In the genomic region with DNA sequence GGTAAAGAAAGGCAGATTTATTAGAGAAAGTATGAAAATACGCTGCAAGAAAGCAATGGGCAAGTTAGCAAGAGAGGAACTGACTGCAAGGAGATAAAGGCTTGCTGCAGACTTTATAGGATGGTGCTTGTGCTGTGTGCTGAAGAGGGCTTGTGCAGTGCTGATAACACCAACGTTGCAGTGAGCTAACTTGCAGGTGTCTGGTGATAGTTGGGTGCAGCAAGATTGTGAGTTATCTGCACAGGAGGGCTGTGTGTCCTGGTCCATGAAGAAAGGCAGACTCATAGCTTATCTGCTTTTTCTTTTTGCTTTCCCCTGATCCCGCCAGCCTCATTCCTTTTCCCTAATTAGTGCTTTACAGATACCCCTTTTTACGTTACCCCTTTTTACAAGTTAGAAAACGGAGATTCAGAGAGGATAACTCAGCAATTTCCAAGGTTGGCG, we compare ENCODE assay signal across 1 cellular context.
TF ChIP-seq lines count a peak whose summit lies in the region.

No MANE protein-coding gene starts in this region.

TF ChIP-seq in K562, 482 proteins besides CTCF, POLR2A, EP300 and RAD21 (continued from another document and continues in another):
- TF ChIP-seq POLR2AphosphoS2 (IDR thresholded peaks at IDR 0.05; ENCODE audit: low read length) = no peak
- TF ChIP-seq ZNF384 (IDR thresholded peaks at IDR 0.05; ENCODE audit: low read depth, low read length) = no peak
- TF ChIP-seq SPI1 (IDR thresholded peaks at IDR 0.05; ENCODE audit: borderline replicate concordance, low read depth, low read length) = peak; percentile 88
- TF ChIP-seq POLR2H (tag; IDR thresholded peaks at IDR 0.05; ENCODE audit: low read depth) = no peak
- TF ChIP-seq, protein P1, sequence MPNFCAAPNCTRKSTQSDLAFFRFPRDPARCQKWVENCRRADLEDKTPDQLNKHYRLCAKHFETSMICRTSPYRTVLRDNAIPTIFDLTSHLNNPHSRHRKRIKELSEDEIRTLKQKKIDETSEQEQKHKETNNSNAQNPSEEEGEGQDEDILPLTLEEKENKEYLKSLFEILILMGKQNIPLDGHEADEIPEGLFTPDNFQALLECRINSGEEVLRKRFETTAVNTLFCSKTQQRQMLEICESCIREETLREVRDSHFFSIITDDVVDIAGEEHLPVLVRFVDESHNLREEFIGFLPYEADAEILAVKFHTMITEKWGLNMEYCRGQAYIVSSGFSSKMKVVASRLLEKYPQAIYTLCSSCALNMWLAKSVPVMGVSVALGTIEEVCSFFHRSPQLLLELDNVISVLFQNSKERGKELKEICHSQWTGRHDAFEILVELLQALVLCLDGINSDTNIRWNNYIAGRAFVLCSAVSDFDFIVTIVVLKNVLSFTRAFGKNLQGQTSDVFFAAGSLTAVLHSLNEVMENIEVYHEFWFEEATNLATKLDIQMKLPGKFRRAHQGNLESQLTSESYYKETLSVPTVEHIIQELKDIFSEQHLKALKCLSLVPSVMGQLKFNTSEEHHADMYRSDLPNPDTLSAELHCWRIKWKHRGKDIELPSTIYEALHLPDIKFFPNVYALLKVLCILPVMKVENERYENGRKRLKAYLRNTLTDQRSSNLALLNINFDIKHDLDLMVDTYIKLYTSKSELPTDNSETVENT (CRISPR knock-in tag; IDR thresholded peaks at IDR 0.05) = no peak
- no peak for TF ChIP-seq PTRF (tag; IDR thresholded peaks at IDR 0.05)
- TF ChIP-seq, protein P2, sequence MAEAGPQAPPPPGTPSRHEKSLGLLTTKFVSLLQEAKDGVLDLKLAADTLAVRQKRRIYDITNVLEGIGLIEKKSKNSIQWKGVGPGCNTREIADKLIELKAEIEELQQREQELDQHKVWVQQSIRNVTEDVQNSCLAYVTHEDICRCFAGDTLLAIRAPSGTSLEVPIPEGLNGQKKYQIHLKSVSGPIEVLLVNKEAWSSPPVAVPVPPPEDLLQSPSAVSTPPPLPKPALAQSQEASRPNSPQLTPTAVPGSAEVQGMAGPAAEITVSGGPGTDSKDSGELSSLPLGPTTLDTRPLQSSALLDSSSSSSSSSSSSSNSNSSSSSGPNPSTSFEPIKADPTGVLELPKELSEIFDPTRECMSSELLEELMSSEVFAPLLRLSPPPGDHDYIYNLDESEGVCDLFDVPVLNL (CRISPR knock-in tag; IDR thresholded peaks at IDR 0.05; ENCODE audit: low read depth) = no peak
- peak; percentile 88 for TF ChIP-seq BCOR (IDR thresholded peaks at IDR 0.05)
- TF ChIP-seq, protein P3, sequence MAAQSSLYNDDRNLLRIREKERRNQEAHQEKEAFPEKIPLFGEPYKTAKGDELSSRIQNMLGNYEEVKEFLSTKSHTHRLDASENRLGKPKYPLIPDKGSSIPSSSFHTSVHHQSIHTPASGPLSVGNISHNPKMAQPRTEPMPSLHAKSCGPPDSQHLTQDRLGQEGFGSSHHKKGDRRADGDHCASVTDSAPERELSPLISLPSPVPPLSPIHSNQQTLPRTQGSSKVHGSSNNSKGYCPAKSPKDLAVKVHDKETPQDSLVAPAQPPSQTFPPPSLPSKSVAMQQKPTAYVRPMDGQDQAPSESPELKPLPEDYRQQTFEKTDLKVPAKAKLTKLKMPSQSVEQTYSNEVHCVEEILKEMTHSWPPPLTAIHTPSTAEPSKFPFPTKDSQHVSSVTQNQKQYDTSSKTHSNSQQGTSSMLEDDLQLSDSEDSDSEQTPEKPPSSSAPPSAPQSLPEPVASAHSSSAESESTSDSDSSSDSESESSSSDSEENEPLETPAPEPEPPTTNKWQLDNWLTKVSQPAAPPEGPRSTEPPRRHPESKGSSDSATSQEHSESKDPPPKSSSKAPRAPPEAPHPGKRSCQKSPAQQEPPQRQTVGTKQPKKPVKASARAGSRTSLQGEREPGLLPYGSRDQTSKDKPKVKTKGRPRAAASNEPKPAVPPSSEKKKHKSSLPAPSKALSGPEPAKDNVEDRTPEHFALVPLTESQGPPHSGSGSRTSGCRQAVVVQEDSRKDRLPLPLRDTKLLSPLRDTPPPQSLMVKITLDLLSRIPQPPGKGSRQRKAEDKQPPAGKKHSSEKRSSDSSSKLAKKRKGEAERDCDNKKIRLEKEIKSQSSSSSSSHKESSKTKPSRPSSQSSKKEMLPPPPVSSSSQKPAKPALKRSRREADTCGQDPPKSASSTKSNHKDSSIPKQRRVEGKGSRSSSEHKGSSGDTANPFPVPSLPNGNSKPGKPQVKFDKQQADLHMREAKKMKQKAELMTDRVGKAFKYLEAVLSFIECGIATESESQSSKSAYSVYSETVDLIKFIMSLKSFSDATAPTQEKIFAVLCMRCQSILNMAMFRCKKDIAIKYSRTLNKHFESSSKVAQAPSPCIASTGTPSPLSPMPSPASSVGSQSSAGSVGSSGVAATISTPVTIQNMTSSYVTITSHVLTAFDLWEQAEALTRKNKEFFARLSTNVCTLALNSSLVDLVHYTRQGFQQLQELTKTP (IDR thresholded peaks at IDR 0.05; ENCODE audit: low read depth in 1 of 2, partially characterized antibody in 2 of 2) = peak in 1 of 2 experiments; percentile 89
- no peak for TF ChIP-seq MIER1 (IDR thresholded peaks at IDR 0.05; ENCODE audit: low read depth)
- no peak for TF ChIP-seq ZNF76 (CRISPR knock-in tag; IDR thresholded peaks at IDR 0.05; ENCODE audit: borderline replicate concordance)
- TF ChIP-seq, protein P4, sequence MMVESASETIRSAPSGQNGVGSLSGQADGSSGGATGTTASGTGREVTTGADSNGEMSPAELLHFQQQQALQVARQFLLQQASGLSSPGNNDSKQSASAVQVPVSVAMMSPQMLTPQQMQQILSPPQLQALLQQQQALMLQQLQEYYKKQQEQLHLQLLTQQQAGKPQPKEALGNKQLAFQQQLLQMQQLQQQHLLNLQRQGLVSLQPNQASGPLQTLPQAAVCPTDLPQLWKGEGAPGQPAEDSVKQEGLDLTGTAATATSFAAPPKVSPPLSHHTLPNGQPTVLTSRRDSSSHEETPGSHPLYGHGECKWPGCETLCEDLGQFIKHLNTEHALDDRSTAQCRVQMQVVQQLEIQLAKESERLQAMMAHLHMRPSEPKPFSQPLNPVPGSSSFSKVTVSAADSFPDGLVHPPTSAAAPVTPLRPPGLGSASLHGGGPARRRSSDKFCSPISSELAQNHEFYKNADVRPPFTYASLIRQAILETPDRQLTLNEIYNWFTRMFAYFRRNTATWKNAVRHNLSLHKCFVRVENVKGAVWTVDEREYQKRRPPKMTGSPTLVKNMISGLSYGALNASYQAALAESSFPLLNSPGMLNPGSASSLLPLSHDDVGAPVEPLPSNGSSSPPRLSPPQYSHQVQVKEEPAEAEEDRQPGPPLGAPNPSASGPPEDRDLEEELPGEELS (CRISPR knock-in tag; IDR thresholded peaks at IDR 0.05; ENCODE audit: borderline replicate concordance) = no peak
- no peak for TF ChIP-seq SIN3A (IDR thresholded peaks at IDR 0.05; ENCODE audit: borderline replicate concordance in 2 of 2, control insufficient read depth in 1 of 2, low read depth in 2 of 2, low read length in 2 of 2)
- TF ChIP-seq NR2C2 (CRISPR knock-in tag; IDR thresholded peaks at IDR 0.05) = no peak
- no peak for TF ChIP-seq NR2C2 (tag; IDR thresholded peaks at IDR 0.05)
- TF ChIP-seq EWSR1 (IDR thresholded peaks at IDR 0.05; ENCODE audit: borderline replicate concordance, low read depth, partially characterized antibody) = no peak
- no peak for TF ChIP-seq NELFE (IDR thresholded peaks at IDR 0.05; ENCODE audit: insufficient read depth, insufficient read length)
- no peak for TF ChIP-seq PTTG1 (tag; IDR thresholded peaks at IDR 0.05; ENCODE audit: low read depth)
- TF ChIP-seq ZNF57 (CRISPR knock-in tag; IDR thresholded peaks at IDR 0.05) = no peak
- TF ChIP-seq, protein P5, sequence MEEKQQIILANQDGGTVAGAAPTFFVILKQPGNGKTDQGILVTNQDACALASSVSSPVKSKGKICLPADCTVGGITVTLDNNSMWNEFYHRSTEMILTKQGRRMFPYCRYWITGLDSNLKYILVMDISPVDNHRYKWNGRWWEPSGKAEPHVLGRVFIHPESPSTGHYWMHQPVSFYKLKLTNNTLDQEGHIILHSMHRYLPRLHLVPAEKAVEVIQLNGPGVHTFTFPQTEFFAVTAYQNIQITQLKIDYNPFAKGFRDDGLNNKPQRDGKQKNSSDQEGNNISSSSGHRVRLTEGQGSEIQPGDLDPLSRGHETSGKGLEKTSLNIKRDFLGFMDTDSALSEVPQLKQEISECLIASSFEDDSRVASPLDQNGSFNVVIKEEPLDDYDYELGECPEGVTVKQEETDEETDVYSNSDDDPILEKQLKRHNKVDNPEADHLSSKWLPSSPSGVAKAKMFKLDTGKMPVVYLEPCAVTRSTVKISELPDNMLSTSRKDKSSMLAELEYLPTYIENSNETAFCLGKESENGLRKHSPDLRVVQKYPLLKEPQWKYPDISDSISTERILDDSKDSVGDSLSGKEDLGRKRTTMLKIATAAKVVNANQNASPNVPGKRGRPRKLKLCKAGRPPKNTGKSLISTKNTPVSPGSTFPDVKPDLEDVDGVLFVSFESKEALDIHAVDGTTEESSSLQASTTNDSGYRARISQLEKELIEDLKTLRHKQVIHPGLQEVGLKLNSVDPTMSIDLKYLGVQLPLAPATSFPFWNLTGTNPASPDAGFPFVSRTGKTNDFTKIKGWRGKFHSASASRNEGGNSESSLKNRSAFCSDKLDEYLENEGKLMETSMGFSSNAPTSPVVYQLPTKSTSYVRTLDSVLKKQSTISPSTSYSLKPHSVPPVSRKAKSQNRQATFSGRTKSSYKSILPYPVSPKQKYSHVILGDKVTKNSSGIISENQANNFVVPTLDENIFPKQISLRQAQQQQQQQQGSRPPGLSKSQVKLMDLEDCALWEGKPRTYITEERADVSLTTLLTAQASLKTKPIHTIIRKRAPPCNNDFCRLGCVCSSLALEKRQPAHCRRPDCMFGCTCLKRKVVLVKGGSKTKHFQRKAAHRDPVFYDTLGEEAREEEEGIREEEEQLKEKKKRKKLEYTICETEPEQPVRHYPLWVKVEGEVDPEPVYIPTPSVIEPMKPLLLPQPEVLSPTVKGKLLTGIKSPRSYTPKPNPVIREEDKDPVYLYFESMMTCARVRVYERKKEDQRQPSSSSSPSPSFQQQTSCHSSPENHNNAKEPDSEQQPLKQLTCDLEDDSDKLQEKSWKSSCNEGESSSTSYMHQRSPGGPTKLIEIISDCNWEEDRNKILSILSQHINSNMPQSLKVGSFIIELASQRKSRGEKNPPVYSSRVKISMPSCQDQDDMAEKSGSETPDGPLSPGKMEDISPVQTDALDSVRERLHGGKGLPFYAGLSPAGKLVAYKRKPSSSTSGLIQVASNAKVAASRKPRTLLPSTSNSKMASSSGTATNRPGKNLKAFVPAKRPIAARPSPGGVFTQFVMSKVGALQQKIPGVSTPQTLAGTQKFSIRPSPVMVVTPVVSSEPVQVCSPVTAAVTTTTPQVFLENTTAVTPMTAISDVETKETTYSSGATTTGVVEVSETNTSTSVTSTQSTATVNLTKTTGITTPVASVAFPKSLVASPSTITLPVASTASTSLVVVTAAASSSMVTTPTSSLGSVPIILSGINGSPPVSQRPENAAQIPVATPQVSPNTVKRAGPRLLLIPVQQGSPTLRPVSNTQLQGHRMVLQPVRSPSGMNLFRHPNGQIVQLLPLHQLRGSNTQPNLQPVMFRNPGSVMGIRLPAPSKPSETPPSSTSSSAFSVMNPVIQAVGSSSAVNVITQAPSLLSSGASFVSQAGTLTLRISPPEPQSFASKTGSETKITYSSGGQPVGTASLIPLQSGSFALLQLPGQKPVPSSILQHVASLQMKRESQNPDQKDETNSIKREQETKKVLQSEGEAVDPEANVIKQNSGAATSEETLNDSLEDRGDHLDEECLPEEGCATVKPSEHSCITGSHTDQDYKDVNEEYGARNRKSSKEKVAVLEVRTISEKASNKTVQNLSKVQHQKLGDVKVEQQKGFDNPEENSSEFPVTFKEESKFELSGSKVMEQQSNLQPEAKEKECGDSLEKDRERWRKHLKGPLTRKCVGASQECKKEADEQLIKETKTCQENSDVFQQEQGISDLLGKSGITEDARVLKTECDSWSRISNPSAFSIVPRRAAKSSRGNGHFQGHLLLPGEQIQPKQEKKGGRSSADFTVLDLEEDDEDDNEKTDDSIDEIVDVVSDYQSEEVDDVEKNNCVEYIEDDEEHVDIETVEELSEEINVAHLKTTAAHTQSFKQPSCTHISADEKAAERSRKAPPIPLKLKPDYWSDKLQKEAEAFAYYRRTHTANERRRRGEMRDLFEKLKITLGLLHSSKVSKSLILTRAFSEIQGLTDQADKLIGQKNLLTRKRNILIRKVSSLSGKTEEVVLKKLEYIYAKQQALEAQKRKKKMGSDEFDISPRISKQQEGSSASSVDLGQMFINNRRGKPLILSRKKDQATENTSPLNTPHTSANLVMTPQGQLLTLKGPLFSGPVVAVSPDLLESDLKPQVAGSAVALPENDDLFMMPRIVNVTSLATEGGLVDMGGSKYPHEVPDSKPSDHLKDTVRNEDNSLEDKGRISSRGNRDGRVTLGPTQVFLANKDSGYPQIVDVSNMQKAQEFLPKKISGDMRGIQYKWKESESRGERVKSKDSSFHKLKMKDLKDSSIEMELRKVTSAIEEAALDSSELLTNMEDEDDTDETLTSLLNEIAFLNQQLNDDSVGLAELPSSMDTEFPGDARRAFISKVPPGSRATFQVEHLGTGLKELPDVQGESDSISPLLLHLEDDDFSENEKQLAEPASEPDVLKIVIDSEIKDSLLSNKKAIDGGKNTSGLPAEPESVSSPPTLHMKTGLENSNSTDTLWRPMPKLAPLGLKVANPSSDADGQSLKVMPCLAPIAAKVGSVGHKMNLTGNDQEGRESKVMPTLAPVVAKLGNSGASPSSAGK (IDR thresholded peaks at IDR 0.05) = no peak
- no peak for TF ChIP-seq NCOA6 (IDR thresholded peaks at IDR 0.05)
- no peak for TF ChIP-seq FIP1L1 (IDR thresholded peaks at IDR 0.05; ENCODE audit: low read depth, low read length, poor library complexity, severe bottlenecking)
- no peak for TF ChIP-seq KLF10 (CRISPR knock-in tag; IDR thresholded peaks at IDR 0.05)
- TF ChIP-seq SMARCE1 (IDR thresholded peaks at IDR 0.05) = peak; percentile 96
- TF ChIP-seq ZNF143 (CRISPR knock-in tag; IDR thresholded peaks at IDR 0.05) = no peak
- 0 out of 2 replicates have a peak, but pooled peaks have one; percentile 20 for TF ChIP-seq ZNF134 (CRISPR knock-in tag; conservative IDR thresholded peaks at IDR 0.05)
- TF ChIP-seq HCFC1 (IDR thresholded peaks at IDR 0.05; ENCODE audit: low read depth, low read length) = no peak
- TF ChIP-seq ZBTB17 (CRISPR knock-in tag; IDR thresholded peaks at IDR 0.05) = no peak
- TF ChIP-seq TCF7 (IDR thresholded peaks at IDR 0.05; ENCODE audit: borderline replicate concordance) = 0 out of 2 replicates have a peak, but pooled peaks have one; percentile 73
- TF ChIP-seq, protein P6, sequence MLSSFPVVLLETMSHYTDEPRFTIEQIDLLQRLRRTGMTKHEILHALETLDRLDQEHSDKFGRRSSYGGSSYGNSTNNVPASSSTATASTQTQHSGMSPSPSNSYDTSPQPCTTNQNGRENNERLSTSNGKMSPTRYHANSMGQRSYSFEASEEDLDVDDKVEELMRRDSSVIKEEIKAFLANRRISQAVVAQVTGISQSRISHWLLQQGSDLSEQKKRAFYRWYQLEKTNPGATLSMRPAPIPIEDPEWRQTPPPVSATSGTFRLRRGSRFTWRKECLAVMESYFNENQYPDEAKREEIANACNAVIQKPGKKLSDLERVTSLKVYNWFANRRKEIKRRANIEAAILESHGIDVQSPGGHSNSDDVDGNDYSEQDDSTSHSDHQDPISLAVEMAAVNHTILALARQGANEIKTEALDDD (IDR thresholded peaks at IDR 0.05) = peak; percentile 86; the same call in 1 of the 2 replicates
- no peak for TF ChIP-seq ZNF354B (CRISPR knock-in tag; IDR thresholded peaks at IDR 0.05)
- peak; percentile 98 for TF ChIP-seq NFIC (IDR thresholded peaks at IDR 0.05)
- peak; percentile 100 for TF ChIP-seq TRIM24 (IDR thresholded peaks at IDR 0.05)
- TF ChIP-seq, protein P7, sequence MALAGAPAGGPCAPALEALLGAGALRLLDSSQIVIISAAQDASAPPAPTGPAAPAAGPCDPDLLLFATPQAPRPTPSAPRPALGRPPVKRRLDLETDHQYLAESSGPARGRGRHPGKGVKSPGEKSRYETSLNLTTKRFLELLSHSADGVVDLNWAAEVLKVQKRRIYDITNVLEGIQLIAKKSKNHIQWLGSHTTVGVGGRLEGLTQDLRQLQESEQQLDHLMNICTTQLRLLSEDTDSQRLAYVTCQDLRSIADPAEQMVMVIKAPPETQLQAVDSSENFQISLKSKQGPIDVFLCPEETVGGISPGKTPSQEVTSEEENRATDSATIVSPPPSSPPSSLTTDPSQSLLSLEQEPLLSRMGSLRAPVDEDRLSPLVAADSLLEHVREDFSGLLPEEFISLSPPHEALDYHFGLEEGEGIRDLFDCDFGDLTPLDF (CRISPR knock-in tag; IDR thresholded peaks at IDR 0.05) = no peak
